ENCODE assay signal across 9 cellular contexts in genomic region chr15:75177360-75178071, GRCh38. TPM values are rescaled to one million over a fixed set of nuclear protein-coding genes. Genes with fewer than 3 reads are reported as not detected.
A peak's percentile ranks its signal among the peaks of the same experiment; 100 is the strongest.
DNase-seq lines count a peak whose midpoint lies in the region; ATAC-seq, FAIRE-seq and TF ChIP-seq lines count a peak whose summit lies in the region.
"Had no signal": no experiment of that assay in that cellular context is flagged by ENCODE, and none has a peak within 500 bp of the region (broad histone marks: within the 10 kb centered on the region; RNA-seq: fewer than 3 reads in every experiment).

No MANE protein-coding gene starts in this region.

- ATAC-seq in HepG2 = peak; percentile 66
- no peak for ATAC-seq in GM19455 (IDR thresholded peaks at IDR 0.05; ENCODE audit: unreplicated experiment)

- no peak overlapping the region for H2AFZ ChIP-seq in HepG2 (ENCODE audit: low read length)

- no peaks in the 10 kb centered on the region for H3K79me2 ChIP-seq in HepG2 (ENCODE audit: insufficient read depth, low read length)

- no peak for TF ChIP-seq RAD21 in HepG2 (CRISPR knock-in tag; IDR thresholded peaks at IDR 0.05)

- peak overlapping the region; percentile 52; the same call in 1 of the 2 replicates for H3K4me3 ChIP-seq in HUES6 (ENCODE audit: low read depth, low read length)
- no peak overlapping the region for H3K4me3 ChIP-seq in adipocyte (ENCODE audit: low read length)
- H3K4me3 ChIP-seq in HepG2 (replicated peaks in 1 of 3; ENCODE audit: insufficient read depth in 1 of 3, low read depth in 2 of 3, low read length in 3 of 3) = peak overlapping the region; percentile 46 to 68 (median 55)
- no peak overlapping the region for H3K4me3 ChIP-seq in suprapubic skin

- H3K9ac ChIP-seq in HUES6 (ENCODE audit: low read length) (peak overlapping the region; percentile 49), adipocyte (ENCODE audit: low read length) (peak overlapping the region; percentile 27), HepG2 (ENCODE audit: insufficient read depth, low read depth, low read length) (peak overlapping the region; percentile 59; the same call in 1 of the 2 replicates)

- in situ Hi-C loops in HepG2 (cut with HindIII; ENCODE audit: extremely low pct_ligation_motif_present, low pct_unique_long_range_greater_than_20kb) = no loop called here

- TF ChIP-seq EP300 in HepG2 (IDR thresholded peaks at IDR 0.05; ENCODE audit: low read depth in 2 of 2, low read length in 2 of 2) (no peak), HepG2 (CRISPR knock-in tag; IDR thresholded peaks at IDR 0.05; ENCODE audit: borderline replicate concordance) (no peak), suprapubic skin (IDR thresholded peaks at IDR 0.05) (no peak)

- H3K9me3 ChIP-seq in HUES6 (ENCODE audit: control insufficient read depth, insufficient read depth, low read depth, low read length) (no peaks in the 10 kb centered on the region), adipocyte (ENCODE audit: control insufficient read depth, low read length) (no peaks in the 10 kb centered on the region), HepG2 (ENCODE audit: low read length) (no peaks in the 10 kb centered on the region), suprapubic skin (no peaks in the 10 kb centered on the region)

- WGBS in HepG2 (ENCODE audit: low lambda C conversion rate) = 27% methylated on average over 6 of the region's 6 CpGs
- WGBS in suprapubic skin = 54% methylated on average over 4 of the region's 6 CpGs

- H4K20me1 ChIP-seq in HepG2 (ENCODE audit: insufficient read depth, low read length) = no peaks in the 10 kb centered on the region

- H3K27ac ChIP-seq in HUES6 (ENCODE audit: low read depth, low read length) (no peak overlapping the region), HepG2 (ENCODE audit: extremely low read length, insufficient read depth, low read length) (peak overlapping the region; percentile 56), suprapubic skin (peak overlapping the region; percentile 71)

- H3K36me3 ChIP-seq in HUES6 (ENCODE audit: control insufficient read depth, insufficient read depth, low read length) (no peaks in the 10 kb centered on the region), adipocyte (ENCODE audit: control insufficient read depth, insufficient read depth, low read length, severe bottlenecking) (no peaks in the 10 kb centered on the region), HepG2 (replicated peaks in 1 of 2; ENCODE audit: control insufficient read depth in 1 of 2, insufficient read depth in 2 of 2, low read length in 2 of 2) (no peaks in the 10 kb centered on the region), suprapubic skin (no peaks in the 10 kb centered on the region)

- CTCF ChIA-PET in HepG2 (lab: Yijun Ruan, JAX; ENCODE audit: low intra/inter-chr PET ratio, low total read pairs) = no interaction called here

- FAIRE-seq in HepG2 (lab: Jason Lieb, UNC) = no peak

- no peak for DNase-seq in adipocyte (ENCODE audit: low read depth)
- DNase-seq in HepG2 (ENCODE audit: low spot score) = no peak
- no peak for DNase-seq in suprapubic skin (ENCODE audit: low spot score in 2 of 2)
- DNase-seq in stimulated activated CD4-positive, alpha-beta T cell treated with anti-CD3 and anti-CD28 coated beads, Interleukin-15, amount 100 ng/mL, for 24 hours = no peak
- no peak for DNase-seq in COR-L47 (lab: John Stamatoyannopoulos, UW)
- no peak for DNase-seq in hepatic stellate cell (ENCODE audit: low spot score)
- DNase-seq: activated CD4-positive, alpha-beta T cell treated with anti-CD3 and anti-CD28 coated beads, Interleukin-2, amount 50 U/mL, for 48 hours had no signal

- intact Hi-C loops in HepG2 (cut with micrococcal nuclease; ENCODE audit: unreplicated experiment) = no loop called here

- H3K27me3 ChIP-seq in HUES6 (ENCODE audit: control insufficient read depth, insufficient read depth, low read length) (peaks cover 31% of the 10 kb centered on the region), adipocyte (replicated peaks; ENCODE audit: control insufficient read depth, insufficient read depth, low read length) (no peaks in the 10 kb centered on the region), HepG2 (ENCODE audit: control insufficient read depth in 1 of 2, insufficient read depth in 2 of 2, low read length in 2 of 2) (no peaks in the 10 kb centered on the region), suprapubic skin (no peaks in the 10 kb centered on the region)

- H3K4me1 ChIP-seq in HUES6 (ENCODE audit: control insufficient read depth, insufficient read depth, low read length) (peaks cover 39% of the 10 kb centered on the region), adipocyte (ENCODE audit: control insufficient read depth, insufficient read depth, low read length) (peaks cover 71% of the 10 kb centered on the region), HepG2 (ENCODE audit: insufficient read depth, low read length) (peaks cover 92% of the 10 kb centered on the region), suprapubic skin (peaks cover 64% of the 10 kb centered on the region)

- POLR2A ChIA-PET in HepG2 (lab: Yijun Ruan, JAX) = interaction anchor here (0.7 to 8.7 kb wide), 5 partner anchors 15 to 134 kb away, joined by 4 to 151 read pairs (median 11); partner anchors contain the start of gene C15orf39

- TF ChIP-seq CTCF in HepG2 (CRISPR knock-in tag; IDR thresholded peaks at IDR 0.05) = 0 out of 2 replicates have a peak, but pooled peaks have one; percentile 2
- TF ChIP-seq CTCF in suprapubic skin (IDR thresholded peaks at IDR 0.05) = no peak

- no TSS peak for BruUV-seq in HepG2 (replicated peaks; lab: Mats Ljungman, UMichigan)

- peak overlapping the region; percentile 81 for H3K4me2 ChIP-seq in HepG2 (ENCODE audit: low read depth, low read length)

- TF ChIP-seq POLR2A in HepG2 (IDR thresholded peaks at IDR 0.05; ENCODE audit: insufficient read depth in 1 of 2, low read depth in 2 of 2, low read length in 2 of 2) (no peak), suprapubic skin (IDR thresholded peaks at IDR 0.05) (no peak)

TF ChIP-seq in HepG2, 621 proteins besides CTCF, POLR2A, EP300 and RAD21 (continues in another document):
- TF ChIP-seq ZZZ3 (CRISPR knock-in tag; IDR thresholded peaks at IDR 0.05; ENCODE audit: borderline replicate concordance) (no peak), MAFK (conservative IDR thresholded peaks at IDR 0.05 in 1 of 2, IDR thresholded peaks at IDR 0.05 in 1 of 2; ENCODE audit: low read length in 2 of 2) (peak; percentile 51 to 66; a peak in 3 of 4 replicates), TFDP1 (CRISPR knock-in tag; IDR thresholded peaks at IDR 0.05; ENCODE audit: borderline replicate concordance) (no peak), MAFG (CRISPR knock-in tag; IDR thresholded peaks at IDR 0.05) (no peak), ZFP90 (CRISPR knock-in tag; IDR thresholded peaks at IDR 0.05; ENCODE audit: borderline replicate concordance) (no peak), TOPORS (CRISPR knock-in tag; IDR thresholded peaks at IDR 0.05) (no peak), GLMP (CRISPR knock-in tag; IDR thresholded peaks at IDR 0.05; ENCODE audit: borderline replicate concordance) (no peak), ZNF572 (CRISPR knock-in tag; IDR thresholded peaks at IDR 0.05) (no peak), ZNF501 (CRISPR knock-in tag; IDR thresholded peaks at IDR 0.05) (no peak)

RNA-seq across cellular contexts. Expression of gene C15orf39, which starts 24.2 kb away (rescaled TPM):
- 13.5 and 17.5 TPM in 2 replicates for total RNA-seq in HepG2 (2016; rRNA removed; fragmentation: Illumina TruSeq; extraction: Trizol)
- total RNA-seq in HepG2 (2016; cell fraction: cytosol; rRNA removed; fragmentation: Illumina TruSeq; extraction: Trizol; ENCODE audit: low read depth) = 3.3 and 3.4 TPM in 2 replicates
- 14.9 and 16.1 TPM in 2 replicates for total RNA-seq in HepG2 (2016; cell fraction: insoluble cytoplasmic fraction; rRNA removed; fragmentation: Illumina TruSeq; extraction: Trizol)
- total RNA-seq in HepG2 (2016; cell fraction: membrane; rRNA removed; fragmentation: Illumina TruSeq; extraction: Trizol) = 10.8 and 11.9 TPM in 2 replicates
- 15.0 and 15.3 TPM in 2 replicates for total RNA-seq in HepG2 (2016; cell fraction: nucleus; rRNA removed; fragmentation: Illumina TruSeq; extraction: Trizol)
- 6.2 and 8.1 TPM in 2 replicates for polyA plus RNA-seq in HepG2 (2011; rRNA removed)
- polyA plus RNA-seq in HepG2 (2011; cell fraction: cytosol; rRNA removed) = 3.4 and 5.1 TPM in 2 replicates
- polyA plus RNA-seq in HepG2 (2011; cell fraction: nucleus; rRNA removed) = 22.0 and 24.2 TPM in 2 replicates
- 14.6 and 19.5 TPM in 2 replicates for polyA plus RNA-seq in HepG2 (2012)
- 1.9 and 2.1 TPM in 2 replicates for polyA plus RNA-seq in HepG2 (2016; cell fraction: cytosol; fragmentation: Illumina TruSeq; extraction: Trizol; ENCODE audit: low read depth)
- polyA plus RNA-seq in HepG2 (2016; cell fraction: insoluble cytoplasmic fraction; fragmentation: Illumina TruSeq; extraction: Trizol; ENCODE audit: low read depth) = 20.1 and 30.7 TPM in 2 replicates
- polyA plus RNA-seq in HepG2 (2016; cell fraction: membrane; fragmentation: Illumina TruSeq; extraction: Trizol; ENCODE audit: low read depth) = 5.4 and 6.0 TPM in 2 replicates
- polyA plus RNA-seq in HepG2 (2016; cell fraction: nucleus; fragmentation: Illumina TruSeq; extraction: Trizol; ENCODE audit: insufficient read depth, low read depth) = 23.1 and 30.5 TPM in 2 replicates
- polyA minus RNA-seq in HepG2 (2011; rRNA and poly(A)+ RNA removed; ENCODE audit: low replicate concordance) = 26.0 and 33.5 TPM in 2 replicates
- 17.1 and 17.5 TPM in 2 replicates for polyA minus RNA-seq in HepG2 (2011; cell fraction: cytosol; rRNA and poly(A)+ RNA removed)
- 20.3 and 23.0 TPM in 2 replicates for polyA minus RNA-seq in HepG2 (2011; cell fraction: nucleus; rRNA and poly(A)+ RNA removed)
- total RNA-seq in suprapubic skin = 10 to 100 TPM; 33.0 to 35.2 (median 33.3) TPM

Comparison
In these comparisons a context has a peak if more than half of its experiments do, and no peak if none do; other contexts are left out.
1. H3K4me3 ChIP-seq: peak in HUES6 (single experiment) and HepG2 (3 of 3); none in adipocyte (single experiment) and suprapubic skin (single experiment).
2. Peak in every context shown above with its lines, with median percentiles within 50 percentile points of each other: H3K9ac ChIP-seq.